In genomic region chr16:22205577-22206012, GRCh38 we compare ENCODE assay signal across 2 cellular contexts.
TF ChIP-seq lines count a peak whose summit lies in the region.

No MANE protein-coding gene starts in this region.

TF ChIP-seq in GM23338, 12 proteins besides CTCF, POLR2A, EP300 and RAD21 (continued from another document):
- no peak for TF ChIP-seq ZNF462 (CRISPR knock-in tag; IDR thresholded peaks at IDR 0.05)
- TF ChIP-seq ETS1 (IDR thresholded peaks at IDR 0.05) = no peak
- no peak for TF ChIP-seq POLR2AphosphoS5 (IDR thresholded peaks at IDR 0.05; ENCODE audit: low read depth)
- TF ChIP-seq JUNB (IDR thresholded peaks at IDR 0.05; ENCODE audit: unreplicated experiment) = no peak
- TF ChIP-seq NANOG (IDR thresholded peaks at IDR 0.05; ENCODE audit: borderline replicate concordance) = no peak
- no peak for TF ChIP-seq REST (IDR thresholded peaks at IDR 0.05; ENCODE audit: unreplicated experiment)
- no peak for TF ChIP-seq EZH2phosphoT487 (IDR thresholded peaks at IDR 0.05; ENCODE audit: unreplicated experiment)
- no peak for TF ChIP-seq CREB1 (CRISPR knock-in tag; IDR thresholded peaks at IDR 0.05; ENCODE audit: low read depth)
- TF ChIP-seq STAT1 (IDR thresholded peaks at IDR 0.05; ENCODE audit: unreplicated experiment) = no peak
TF ChIP-seq in GM23338: peak in this region for 0.

TF ChIP-seq in WTC11, 78 proteins besides CTCF, POLR2A, EP300 and RAD21 (continued from another document):
- no peak for TF ChIP-seq USF2 (CRISPR knock-in tag; IDR thresholded peaks at IDR 0.05)
